Comparison of ENCODE assay signal across 9 cellular contexts in the genomic region with DNA sequence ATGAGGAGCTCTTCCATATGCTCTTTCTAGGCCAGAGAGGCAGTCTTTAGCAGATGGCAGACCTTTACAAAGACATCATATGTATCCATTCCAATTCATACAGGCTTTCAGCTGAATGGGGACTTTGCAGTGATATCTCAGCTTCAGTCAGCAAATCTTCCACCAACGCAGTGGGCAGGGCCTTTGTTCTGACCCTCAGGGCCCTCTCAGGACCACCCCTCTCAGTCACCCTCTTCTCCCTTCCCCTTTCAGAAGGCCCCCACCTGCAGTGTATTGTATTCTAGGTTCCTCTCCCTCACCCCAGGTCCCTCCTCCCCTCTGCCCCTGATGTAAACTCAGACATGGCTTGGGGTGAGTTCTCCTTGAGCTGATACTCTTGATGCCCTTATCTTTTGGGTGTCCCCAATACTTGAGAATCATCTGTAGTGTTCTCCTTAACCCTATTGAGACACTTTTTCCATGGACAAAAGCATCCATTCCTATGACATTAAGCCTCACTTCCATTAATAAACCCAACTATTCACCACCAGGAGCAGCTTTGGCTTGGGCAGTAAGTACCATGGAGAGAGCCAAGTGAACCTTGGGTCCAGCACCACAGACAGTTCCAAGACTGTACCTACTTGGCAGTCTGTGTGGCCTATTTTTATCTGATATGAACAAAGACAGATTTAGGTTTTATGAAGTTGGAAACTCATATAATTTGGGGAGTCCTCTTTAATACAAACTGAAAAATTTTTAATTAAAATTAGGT.
DNase-seq lines count a peak whose midpoint lies in the region; ATAC-seq and TF ChIP-seq lines count a peak whose summit lies in the region.
"Had no signal": no experiment of that assay in that cellular context is flagged by ENCODE, and none has a peak within 500 bp of the region (broad histone marks: within the 10 kb centered on the region; RNA-seq: fewer than 3 reads in every experiment).

No MANE protein-coding gene starts in this region.

- H3K9me3 ChIP-seq in left lung (no peaks in the 10 kb centered on the region), testis (no peaks in the 10 kb centered on the region)

- no peaks in the 10 kb centered on the region for H3K4me1 ChIP-seq in left lung
- no peaks in the 10 kb centered on the region for H3K4me1 ChIP-seq in testis

- peak; percentile 76 for ATAC-seq in left lung
- no peak for ATAC-seq in GM21576 (IDR thresholded peaks at IDR 0.05; ENCODE audit: unreplicated experiment)
- ATAC-seq in HG03108 (IDR thresholded peaks at IDR 0.05; ENCODE audit: unreplicated experiment): no peak
- ATAC-seq: natural killer cell had no signal

- H3K4me3 ChIP-seq in cardiac fibroblast (replicated peaks in 1 of 2; ENCODE audit: low read depth in 2 of 2, low read length in 2 of 2): no peak overlapping the region
- H3K4me3 ChIP-seq in left lung: no peak overlapping the region
- H3K4me3 ChIP-seq in testis: no peak overlapping the region

- no peak for TF ChIP-seq POLR2A in testis (IDR thresholded peaks at IDR 0.05)

- DNase-seq in Caki2 (ENCODE audit: low read depth) (peak; percentile 29), M059J (ENCODE audit: low read depth) (peak; percentile 27), cardiac fibroblast (ENCODE audit: low read depth in 2 of 2) (peak; percentile 51 to 53), left lung (no peak), NCI-H2081 (lab: John Stamatoyannopoulos, UW) (no peak), testis (no peak)
- DNase-seq: natural killer cell had no signal

- TF ChIP-seq CTCF in cardiac fibroblast (IDR thresholded peaks at IDR 0.05; ENCODE audit: low read depth, low read length) (no peak), left lung (IDR thresholded peaks at IDR 0.05) (no peak), testis (IDR thresholded peaks at IDR 0.05) (no peak)

- no peak overlapping the region for H3K27ac ChIP-seq in left lung
- no peak overlapping the region for H3K27ac ChIP-seq in testis

- H3K36me3 ChIP-seq in left lung (no peaks in the 10 kb centered on the region), testis (ENCODE audit: low read depth, missing control alignments) (no peaks in the 10 kb centered on the region)

- 45 to 93% methylated on average over 1 of the region's 1 CpG for WGBS in testis, 2 donors

- intact Hi-C loops in left lung (cut with DNase I): loop anchor here in 1 of 2 donors (10.0 kb wide), 1 partner anchor 130 kb away; no protein-coding TSS in a partner anchor
- intact Hi-C loops in testis (cut with DNase I; ENCODE audit: low total_unique reads): no loop called here

- in situ Hi-C loops in Caki2 (cut with HindIII; ENCODE audit: low pct_unique_long_range_greater_than_20kb, low sequenced_read_pairs): no loop called here

- H3K27me3 ChIP-seq in left lung: peaks cover 0 to 3% of the 10 kb centered on the region in 2 donors
- no peaks in the 10 kb centered on the region for H3K27me3 ChIP-seq in testis

Comparison
In these comparisons a context has a peak if more than half of its experiments do, and no peak if none do; other contexts are left out.
1. DNase-seq: peak in Caki2 (single experiment), M059J (single experiment) and cardiac fibroblast (2 of 2); none in left lung (0 of 2), NCI-H2081 (0 of 2) and testis (single experiment).